8 cellular contexts compared by ENCODE assay signal in genomic region chr17:14297161-14297851, GRCh38. TPM values are rescaled to one million over a fixed set of nuclear protein-coding genes. Genes with fewer than 3 reads are reported as not detected.
A peak's percentile ranks its signal among the peaks of the same experiment; 100 is the strongest.
DNase-seq lines count a peak whose midpoint lies in the region; ATAC-seq and TF ChIP-seq lines count a peak whose summit lies in the region.

No MANE protein-coding gene starts in this region.

- peak overlapping the region; percentile 61 for H3K4me2 ChIP-seq in parathyroid adenoma (ENCODE audit: low read length)

- no peak overlapping the region for H3K27ac ChIP-seq in parathyroid adenoma

- no peak for TF ChIP-seq CTCF in parathyroid adenoma (IDR thresholded peaks at IDR 0.05)

- peak overlapping the region; percentile 70 for H3K4me3 Mint-ChIP-seq in activated CD4-positive, alpha-beta memory T cell treated with anti-CD3 and anti-CD28 coated beads for 36 hours

- ATAC-seq in HG02571 (IDR thresholded peaks at IDR 0.05; ENCODE audit: unreplicated experiment) (no peak), GM21717 (IDR thresholded peaks at IDR 0.05; ENCODE audit: unreplicated experiment) (no peak), GM18873 (IDR thresholded peaks at IDR 0.05; ENCODE audit: low FRiP score, unreplicated experiment) (no peak)

- peaks cover 3% of the 10 kb centered on the region for H3K27me3 ChIP-seq in parathyroid adenoma (ENCODE audit: control insufficient read depth, insufficient read depth, low read length)

- H3K9ac ChIP-seq in parathyroid adenoma, result no peak overlapping the region

- peaks cover 51% of the 10 kb centered on the region for H3K27me3 Mint-ChIP-seq in activated CD4-positive, alpha-beta memory T cell treated with anti-CD3 and anti-CD28 coated beads for 36 hours

- POLR2A ChIA-PET in activated CD4-positive, alpha-beta memory T cell treated with anti-CD3 and anti-CD28 coated beads for 36 hours (lab: Charles Lee), result interaction anchor here (1.1 kb wide), 1 partner anchor 97 kb away, joined by 3 read pairs; no protein-coding TSS in a partner anchor

- no peaks in the 10 kb centered on the region for H3K9me3 ChIP-seq in parathyroid adenoma (ENCODE audit: control insufficient read depth, low read length)

- peak overlapping the region; percentile 26 for H3K4me3 ChIP-seq in parathyroid adenoma (ENCODE audit: low read depth, low read length)

- H3K36me3 Mint-ChIP-seq in activated CD4-positive, alpha-beta memory T cell treated with anti-CD3 and anti-CD28 coated beads for 36 hours, result no peaks in the 10 kb centered on the region

- H3K4me1 Mint-ChIP-seq in activated CD4-positive, alpha-beta memory T cell treated with anti-CD3 and anti-CD28 coated beads for 36 hours (ENCODE audit: low read depth), result peaks cover 32% of the 10 kb centered on the region

- no peaks in the 10 kb centered on the region for H3K9me3 Mint-ChIP-seq in activated CD4-positive, alpha-beta memory T cell treated with anti-CD3 and anti-CD28 coated beads for 36 hours

- peak; percentile 51 for DNase-seq in activated T-cell treated with anti-CD3 and anti-CD28 coated beads, Interleukin-2, amount 50 U/mL, for 1 hour
- DNase-seq in activated T-cell treated with anti-CD3 and anti-CD28 coated beads for 4 hours (no peak), fibroblast of the conjunctiva (ENCODE audit: low read depth) (peak; percentile 51)
- peak; percentile 61 for DNase-seq in activated CD4-positive, alpha-beta memory T cell treated with anti-CD3 and anti-CD28 coated beads for 36 hours

- H2AFZ ChIP-seq in parathyroid adenoma, result peak overlapping the region; percentile 49

- peak overlapping the region; percentile 4 for H3K27ac Mint-ChIP-seq in activated CD4-positive, alpha-beta memory T cell treated with anti-CD3 and anti-CD28 coated beads for 36 hours

- no peaks in the 10 kb centered on the region for H3K4me1 ChIP-seq in parathyroid adenoma

- CTCF ChIA-PET in activated CD4-positive, alpha-beta memory T cell treated with anti-CD3 and anti-CD28 coated beads for 36 hours (lab: Charles Lee), result interaction anchor here (0.7 to 1.8 kb wide), 14 partner anchors 11 to 630 kb away, joined by 3 to 9 read pairs (median 3); partner anchors contain the start of gene COX10

- intact Hi-C loops in activated CD4-positive, alpha-beta memory T cell treated with anti-CD3 and anti-CD28 coated beads for 36 hours (cut with micrococcal nuclease), result loop anchor here (10.0 kb wide), 1 partner anchor 487 kb away; no protein-coding TSS in a partner anchor

- H3K36me3 ChIP-seq in parathyroid adenoma (ENCODE audit: control insufficient read depth, insufficient read depth, low read length), result no peaks in the 10 kb centered on the region

- H3K79me2 ChIP-seq in parathyroid adenoma, result no peaks in the 10 kb centered on the region

RNA-seq across cellular contexts. Expression of gene HS3ST3B1, which starts 3.6 kb away (rescaled TPM):
- total RNA-seq in activated CD4-positive, alpha-beta memory T cell treated with anti-CD3 and anti-CD28 coated beads for 36 hours, result 10 to 100 TPM; 13.4 to 13.9 TPM
